2 cellular contexts compared by ENCODE assay signal in the genomic region with DNA sequence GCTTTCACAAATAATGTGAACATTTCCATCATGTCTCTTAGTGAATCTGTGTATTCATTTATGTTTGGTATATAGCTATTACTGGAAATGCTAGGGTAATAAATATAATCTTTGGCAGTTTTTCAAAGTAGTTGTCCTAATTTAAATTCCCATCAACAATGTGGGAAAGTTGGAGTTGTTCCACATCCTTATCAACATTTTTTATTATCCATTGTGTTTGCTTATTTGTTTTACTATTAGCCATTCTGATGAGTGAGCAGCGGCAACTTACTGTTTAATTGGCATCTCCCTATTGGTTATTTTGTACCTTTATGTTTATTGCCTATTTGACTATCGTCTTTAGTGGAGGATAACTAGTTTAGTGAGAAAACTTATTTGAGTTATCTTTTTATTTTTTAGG.
A peak's percentile ranks its signal among the peaks of the same experiment; 100 is the strongest.
TF ChIP-seq lines count a peak whose summit lies in the region.

No MANE protein-coding gene starts in this region.

TF ChIP-seq in HCT116, 20 proteins besides CTCF, POLR2A, EP300 and RAD21 (continued from another document):
- TF ChIP-seq, protein P1, sequence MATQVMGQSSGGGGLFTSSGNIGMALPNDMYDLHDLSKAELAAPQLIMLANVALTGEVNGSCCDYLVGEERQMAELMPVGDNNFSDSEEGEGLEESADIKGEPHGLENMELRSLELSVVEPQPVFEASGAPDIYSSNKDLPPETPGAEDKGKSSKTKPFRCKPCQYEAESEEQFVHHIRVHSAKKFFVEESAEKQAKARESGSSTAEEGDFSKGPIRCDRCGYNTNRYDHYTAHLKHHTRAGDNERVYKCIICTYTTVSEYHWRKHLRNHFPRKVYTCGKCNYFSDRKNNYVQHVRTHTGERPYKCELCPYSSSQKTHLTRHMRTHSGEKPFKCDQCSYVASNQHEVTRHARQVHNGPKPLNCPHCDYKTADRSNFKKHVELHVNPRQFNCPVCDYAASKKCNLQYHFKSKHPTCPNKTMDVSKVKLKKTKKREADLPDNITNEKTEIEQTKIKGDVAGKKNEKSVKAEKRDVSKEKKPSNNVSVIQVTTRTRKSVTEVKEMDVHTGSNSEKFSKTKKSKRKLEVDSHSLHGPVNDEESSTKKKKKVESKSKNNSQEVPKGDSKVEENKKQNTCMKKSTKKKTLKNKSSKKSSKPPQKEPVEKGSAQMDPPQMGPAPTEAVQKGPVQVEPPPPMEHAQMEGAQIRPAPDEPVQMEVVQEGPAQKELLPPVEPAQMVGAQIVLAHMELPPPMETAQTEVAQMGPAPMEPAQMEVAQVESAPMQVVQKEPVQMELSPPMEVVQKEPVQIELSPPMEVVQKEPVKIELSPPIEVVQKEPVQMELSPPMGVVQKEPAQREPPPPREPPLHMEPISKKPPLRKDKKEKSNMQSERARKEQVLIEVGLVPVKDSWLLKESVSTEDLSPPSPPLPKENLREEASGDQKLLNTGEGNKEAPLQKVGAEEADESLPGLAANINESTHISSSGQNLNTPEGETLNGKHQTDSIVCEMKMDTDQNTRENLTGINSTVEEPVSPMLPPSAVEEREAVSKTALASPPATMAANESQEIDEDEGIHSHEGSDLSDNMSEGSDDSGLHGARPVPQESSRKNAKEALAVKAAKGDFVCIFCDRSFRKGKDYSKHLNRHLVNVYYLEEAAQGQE (IDR thresholded peaks at IDR 0.05; ENCODE audit: low read depth): no peak
- TF ChIP-seq POLR2AphosphoS5 (IDR thresholded peaks at IDR 0.05; ENCODE audit: low read depth, low read length): no peak
- TF ChIP-seq EZH2phosphoT487 (IDR thresholded peaks at IDR 0.05; ENCODE audit: borderline replicate concordance): no peak
- TF ChIP-seq, protein P2, sequence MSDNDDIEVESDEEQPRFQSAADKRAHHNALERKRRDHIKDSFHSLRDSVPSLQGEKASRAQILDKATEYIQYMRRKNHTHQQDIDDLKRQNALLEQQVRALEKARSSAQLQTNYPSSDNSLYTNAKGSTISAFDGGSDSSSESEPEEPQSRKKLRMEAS (IDR thresholded peaks at IDR 0.05): no peak
- no peak for TF ChIP-seq ELF1 (IDR thresholded peaks at IDR 0.05; ENCODE audit: borderline replicate concordance, low read depth)
- TF ChIP-seq TCF7L2 (IDR thresholded peaks at IDR 0.05; ENCODE audit: borderline replicate concordance, extremely low read depth, insufficient read depth, insufficient read length): no peak
- TF ChIP-seq ZFX (IDR thresholded peaks at IDR 0.05): no peak
- no peak for TF ChIP-seq SIN3A (IDR thresholded peaks at IDR 0.05; ENCODE audit: low read depth)
- TF ChIP-seq YY1 (IDR thresholded peaks at IDR 0.05; ENCODE audit: extremely low read depth, insufficient replicate concordance, low read depth, low read length): no peak
- TF ChIP-seq, protein P3, sequence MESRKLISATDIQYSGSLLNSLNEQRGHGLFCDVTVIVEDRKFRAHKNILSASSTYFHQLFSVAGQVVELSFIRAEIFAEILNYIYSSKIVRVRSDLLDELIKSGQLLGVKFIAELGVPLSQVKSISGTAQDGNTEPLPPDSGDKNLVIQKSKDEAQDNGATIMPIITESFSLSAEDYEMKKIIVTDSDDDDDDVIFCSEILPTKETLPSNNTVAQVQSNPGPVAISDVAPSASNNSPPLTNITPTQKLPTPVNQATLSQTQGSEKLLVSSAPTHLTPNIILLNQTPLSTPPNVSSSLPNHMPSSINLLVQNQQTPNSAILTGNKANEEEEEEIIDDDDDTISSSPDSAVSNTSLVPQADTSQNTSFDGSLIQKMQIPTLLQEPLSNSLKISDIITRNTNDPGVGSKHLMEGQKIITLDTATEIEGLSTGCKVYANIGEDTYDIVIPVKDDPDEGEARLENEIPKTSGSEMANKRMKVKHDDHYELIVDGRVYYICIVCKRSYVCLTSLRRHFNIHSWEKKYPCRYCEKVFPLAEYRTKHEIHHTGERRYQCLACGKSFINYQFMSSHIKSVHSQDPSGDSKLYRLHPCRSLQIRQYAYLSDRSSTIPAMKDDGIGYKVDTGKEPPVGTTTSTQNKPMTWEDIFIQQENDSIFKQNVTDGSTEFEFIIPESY (IDR thresholded peaks at IDR 0.05; ENCODE audit: extremely low read depth, insufficient replicate concordance, low read length): no peak
- TF ChIP-seq ZNF274 (IDR thresholded peaks at IDR 0.05; ENCODE audit: low read depth, low read length): no peak

TF ChIP-seq in HEK293, 187 proteins besides CTCF, POLR2A, EP300 and RAD21 (continued from another document):
- TF ChIP-seq, protein P4, sequence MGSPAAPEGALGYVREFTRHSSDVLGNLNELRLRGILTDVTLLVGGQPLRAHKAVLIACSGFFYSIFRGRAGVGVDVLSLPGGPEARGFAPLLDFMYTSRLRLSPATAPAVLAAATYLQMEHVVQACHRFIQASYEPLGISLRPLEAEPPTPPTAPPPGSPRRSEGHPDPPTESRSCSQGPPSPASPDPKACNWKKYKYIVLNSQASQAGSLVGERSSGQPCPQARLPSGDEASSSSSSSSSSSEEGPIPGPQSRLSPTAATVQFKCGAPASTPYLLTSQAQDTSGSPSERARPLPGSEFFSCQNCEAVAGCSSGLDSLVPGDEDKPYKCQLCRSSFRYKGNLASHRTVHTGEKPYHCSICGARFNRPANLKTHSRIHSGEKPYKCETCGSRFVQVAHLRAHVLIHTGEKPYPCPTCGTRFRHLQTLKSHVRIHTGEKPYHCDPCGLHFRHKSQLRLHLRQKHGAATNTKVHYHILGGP (tag by site-specific recombination; IDR thresholded peaks at IDR 0.05): peak; percentile 21; the same call in 1 of the 2 replicates
- no peak for TF ChIP-seq GLI2 (tag by site-specific recombination; IDR thresholded peaks at IDR 0.05; ENCODE audit: borderline replicate concordance, low read depth)
- no peak for TF ChIP-seq ZFP41 (tag by site-specific recombination; IDR thresholded peaks at IDR 0.05; ENCODE audit: borderline replicate concordance)
- no peak for TF ChIP-seq ZXDB (tag by site-specific recombination; IDR thresholded peaks at IDR 0.05)
